Comparison of ENCODE assay signal across 8 cellular contexts in genomic region chr5:54905942-54906537, GRCh38.
A peak's percentile ranks its signal among the peaks of the same experiment; 100 is the strongest.
DNase-seq lines count a peak whose midpoint lies in the region; ATAC-seq lines count a peak whose summit lies in the region.

No MANE protein-coding gene starts in this region.

- DNase-seq in NCI-H2081 (lab: John Stamatoyannopoulos, UW): peak; percentile 3 to 31
- DNase-seq in NCI-H2081 treated with DMSO at 0.1 percent for 48 hours (lab: John Stamatoyannopoulos, UW): no peak
- DNase-seq in NCI-H1048 (lab: John Stamatoyannopoulos, UW): peak; percentile 5
- DNase-seq in activated CD4-positive, alpha-beta T cell treated with anti-CD3 and anti-CD28 coated beads for 48 hours: peak; percentile 81
- peak; percentile 82 for DNase-seq in dedifferentiated amniotic fluid mesenchymal stem cell (ENCODE audit: extremely low spot score)
- DNase-seq in lung microvascular endothelial cell (ENCODE audit: low read depth in 2 of 2): peak; percentile 79 to 81
- DNase-seq in stimulated activated CD8-positive, alpha-beta memory T cell treated with anti-CD3 and anti-CD28 coated beads, Interleukin-4, amount 100 ng/mL, for 48 hours: peak; percentile 88

- ATAC-seq in HG02678 (IDR thresholded peaks at IDR 0.05; ENCODE audit: unreplicated experiment): no peak
